ENCODE assay signal across 16 cellular contexts in genomic region chr12:102659200-102659911, GRCh38.
A peak's percentile ranks its signal among the peaks of the same experiment; 100 is the strongest.
DNase-seq lines count a peak whose midpoint lies in the region; ATAC-seq, FAIRE-seq and TF ChIP-seq lines count a peak whose summit lies in the region.
"Had no signal": no experiment of that assay in that cellular context is flagged by ENCODE, and none has a peak within 500 bp of the region (broad histone marks: within the 10 kb centered on the region; RNA-seq: fewer than 3 reads in every experiment).

No MANE protein-coding gene starts in this region.

- no peak overlapping the region for H3K4ac ChIP-seq in H1 (replicated peaks; ENCODE audit: insufficient read length, low read depth, low read length)

- no peak overlapping the region for H2BK5ac ChIP-seq in H1 (ENCODE audit: low read depth, low read length)

- no peak overlapping the region for H4K91ac ChIP-seq in H1 (replicated peaks; ENCODE audit: insufficient read length, low read length)

- H3K4me3 ChIP-seq in SK-N-SH (ENCODE audit: low read depth in 2 of 2, low read length in 1 of 2) = no peak overlapping the region
- H3K4me3 ChIP-seq in H1 (ENCODE audit: extremely low read depth in 1 of 4, insufficient read depth in 2 of 4, low read depth in 3 of 4, low read length in 4 of 4) = no peak overlapping the region
- H3K4me3 ChIP-seq in MG63 = no peak overlapping the region
- H3K4me3 ChIP-seq in lower lobe of right lung = no peak overlapping the region
- H3K4me3 ChIP-seq: K562 had no signal

- no peak overlapping the region for H2BK20ac ChIP-seq in H1 (ENCODE audit: low read length)

- TF ChIP-seq POLR2A in H1 (IDR thresholded peaks at IDR 0.05; ENCODE audit: control extremely low read depth in 1 of 2, low read depth in 2 of 2, low read length in 2 of 2) = no peak

- no peak overlapping the region for H3K4me3 Mint-ChIP-seq in effector memory CD8-positive, alpha-beta T cell
- H3K4me3 Mint-ChIP-seq: activated CD8-positive, alpha-beta memory T cell treated with anti-CD3 and anti-CD28 coated beads, Interleukin-2, amount 10 ng/mL, durations not matched to agents 7 days and 5 days had no signal

- no peaks in the 10 kb centered on the region for H3K79me1 ChIP-seq in H1 (ENCODE audit: low read depth, low read length)

- H4K5ac ChIP-seq in H1 (ENCODE audit: insufficient read length, low read depth, low read length) = no peak overlapping the region

- H2BK12ac ChIP-seq in H1 (ENCODE audit: low read depth, low read length) = no peak overlapping the region

- POLR2A ChIA-PET in SK-N-SH (lab: Yijun Ruan, JAX) = no interaction called here
- POLR2A ChIA-PET in H1 (lab: Charles Lee; ENCODE audit: partially characterized antibody) = no interaction called here

- H3K23me2 ChIP-seq in H1 (ENCODE audit: low read depth, low read length) = no peaks in the 10 kb centered on the region

- H3F3A ChIP-seq in SK-N-SH (replicated peaks; ENCODE audit: insufficient read depth) = no peaks in the 10 kb centered on the region

- no peaks in the 10 kb centered on the region for H3K36me3 Mint-ChIP-seq in effector memory CD8-positive, alpha-beta T cell (ENCODE audit: insufficient read depth)
- H3K36me3 Mint-ChIP-seq: activated CD8-positive, alpha-beta memory T cell treated with anti-CD3 and anti-CD28 coated beads, Interleukin-2, amount 10 ng/mL, durations not matched to agents 7 days and 5 days had no signal

- H3K36me3 ChIP-seq in SK-N-SH (replicated peaks in 1 of 2; ENCODE audit: control insufficient read depth in 1 of 2, insufficient read depth in 2 of 2, low read length in 1 of 2) (no peaks in the 10 kb centered on the region), H1 (ENCODE audit: control insufficient read depth in 2 of 4, insufficient read depth in 4 of 4, low read length in 3 of 4) (no peaks in the 10 kb centered on the region), MG63 (no peaks in the 10 kb centered on the region), lower lobe of right lung (no peaks in the 10 kb centered on the region)

- no peaks in the 10 kb centered on the region for H3K9me2 ChIP-seq in SK-N-SH

- DNase-seq in SK-N-SH (no peak), MV-4-11 (lab: John Stamatoyannopoulos, UW) (peak; percentile 31), H1 (ENCODE audit: low read depth in 1 of 2, low spot score in 2 of 2) (no peak), MG63 (no peak), lower lobe of right lung (no peak)
- DNase-seq in effector memory CD8-positive, alpha-beta T cell = no peak
- DNase-seq: activated CD8-positive, alpha-beta memory T cell treated with anti-CD3 and anti-CD28 coated beads, Interleukin-2, amount 10 ng/mL, durations not matched to agents 7 days and 5 days; activated naive CD4-positive, alpha-beta T cell treated with anti-CD3 and anti-CD28 coated beads, Interleukin-2, amount 50 U/mL, for 16 hours; caudate nucleus; NCI-H2227 treated with DMSO at 0.1 percent for 48 hours had no signal

- H3K4me2 ChIP-seq in SK-N-SH = no peak overlapping the region
- H3K4me2 ChIP-seq in H1 (ENCODE audit: insufficient read depth in 1 of 2, low read depth in 2 of 2, low read length in 2 of 2) = no peak overlapping the region

- H2AFZ ChIP-seq in SK-N-SH (ENCODE audit: low read depth) = no peak overlapping the region
- no peak overlapping the region for H2AFZ ChIP-seq in H1 (ENCODE audit: low read length)
- H2AFZ ChIP-seq: parathyroid adenoma had no signal

- no peak overlapping the region for H3K18ac ChIP-seq in H1 (ENCODE audit: extremely low read depth, low read length)

- no peak overlapping the region for H3K23ac ChIP-seq in H1 (ENCODE audit: insufficient read length)

- TF ChIP-seq CTCF in SK-N-SH (IDR thresholded peaks at IDR 0.05) (peak; percentile 38; the same call in 1 of the 2 replicates), H1 (IDR thresholded peaks at IDR 0.05; ENCODE audit: control extremely low read depth in 1 of 3, insufficient read depth in 1 of 3, low read depth in 1 of 3, low read length in 3 of 3) (peak in 2 of 3 experiments; percentile 19 to 47; a peak in 2 of 4 replicates), lower lobe of right lung (IDR thresholded peaks at IDR 0.05) (no peak)

- H4K8ac ChIP-seq in H1 (ENCODE audit: extremely low read depth, insufficient read depth, low read length) = no peak overlapping the region

- H3K27me3 ChIP-seq in SK-N-SH (ENCODE audit: insufficient read depth) (no peaks in the 10 kb centered on the region), H1 (replicated peaks in 1 of 4; ENCODE audit: control insufficient read depth in 3 of 4, extremely low read depth in 1 of 4, insufficient read depth in 3 of 4, low read length in 3 of 4) (no peaks in the 10 kb centered on the region), MG63 (no peaks in the 10 kb centered on the region), lower lobe of right lung (ENCODE audit: low read depth) (no peaks in the 10 kb centered on the region)

- H3K4me1 ChIP-seq in SK-N-SH (ENCODE audit: control insufficient read depth in 1 of 2, insufficient read depth in 2 of 2, low read depth in 1 of 2, low read length in 1 of 2) (no peaks in the 10 kb centered on the region), H1 (replicated peaks in 1 of 4; ENCODE audit: control insufficient read depth in 3 of 4, insufficient read depth in 4 of 4, low read length in 3 of 4) (no peaks in the 10 kb centered on the region), lower lobe of right lung (no peaks in the 10 kb centered on the region)
- H3K4me1 ChIP-seq: parathyroid adenoma had no signal

- H3K27me3 Mint-ChIP-seq in effector memory CD8-positive, alpha-beta T cell = peaks cover 0 to 4% of the 10 kb centered on the region in 2 donors

- no peak overlapping the region for H3K27ac Mint-ChIP-seq in effector memory CD8-positive, alpha-beta T cell
- H3K27ac Mint-ChIP-seq: activated CD8-positive, alpha-beta memory T cell treated with anti-CD3 and anti-CD28 coated beads, Interleukin-2, amount 10 ng/mL, durations not matched to agents 7 days and 5 days had no signal

- H3K27ac ChIP-seq in SK-N-SH (ENCODE audit: low read depth in 2 of 2, low read length in 1 of 2) (no peak overlapping the region), H1 (ENCODE audit: low read depth, low read length) (no peak overlapping the region), lower lobe of right lung (no peak overlapping the region)
- H3K27ac ChIP-seq: parathyroid adenoma had no signal

- ATAC-seq in SK-N-SH treated with all-trans-retinoic acid at 6 μM for 48 hours (no peak), GM21619 (IDR thresholded peaks at IDR 0.05; ENCODE audit: unreplicated experiment) (no peak), lower lobe of right lung (no peak)
- no peak for ATAC-seq in effector memory CD8-positive, alpha-beta T cell (replicated peaks)
- ATAC-seq: activated CD8-positive, alpha-beta memory T cell treated with anti-CD3 and anti-CD28 coated beads, Interleukin-2, amount 10 ng/mL, durations not matched to agents 7 days and 5 days; K562 had no signal

- H4K20me1 ChIP-seq in SK-N-SH (ENCODE audit: insufficient read depth) = no peaks in the 10 kb centered on the region
- H4K20me1 ChIP-seq in H1 (replicated peaks in 1 of 2; ENCODE audit: control insufficient read depth in 1 of 2, insufficient read depth in 2 of 2, low read length in 2 of 2) = no peaks in the 10 kb centered on the region

- FAIRE-seq in H1 (lab: Jason Lieb, UNC) = no peak
- FAIRE-seq: GM18507, K562, TTC549 had no signal

- no peak overlapping the region for H3K56ac ChIP-seq in H1 (replicated peaks; ENCODE audit: insufficient read length, low read depth, low read length)

- H2AK5ac ChIP-seq in H1 (ENCODE audit: low read depth, low read length) = no peak overlapping the region

- CTCF ChIA-PET in SK-N-SH (lab: Yijun Ruan, JAX) (no interaction called here), H1 (lab: Charles Lee; ENCODE audit: partially characterized antibody) (interaction anchor here (0.8 to 2.9 kb wide), 7 partner anchors 8 to 957 kb away, joined by 3 to 14 read pairs (median 4); no protein-coding TSS in a partner anchor)

- H3K4me1 Mint-ChIP-seq in effector memory CD8-positive, alpha-beta T cell (ENCODE audit: low read depth in 2 of 2) = no peaks in the 10 kb centered on the region
- H3K4me1 Mint-ChIP-seq: activated CD8-positive, alpha-beta memory T cell treated with anti-CD3 and anti-CD28 coated beads, Interleukin-2, amount 10 ng/mL, durations not matched to agents 7 days and 5 days had no signal

- H3K79me2 ChIP-seq in SK-N-SH (ENCODE audit: insufficient read depth) (no peaks in the 10 kb centered on the region), H1 (ENCODE audit: control insufficient read depth in 1 of 2, insufficient read depth in 2 of 2, low read length in 2 of 2) (no peaks in the 10 kb centered on the region)
- H3K79me2 ChIP-seq: parathyroid adenoma had no signal

- peaks cover 2 to 9% of the 10 kb centered on the region in 2 donors for H3K9me3 Mint-ChIP-seq in effector memory CD8-positive, alpha-beta T cell

- H3K9ac ChIP-seq in SK-N-SH (no peak overlapping the region), H1 (replicated peaks in 1 of 4; ENCODE audit: extremely low read depth in 1 of 4, low read depth in 3 of 4, low read length in 3 of 4) (no peak overlapping the region)
- H3K9ac ChIP-seq: parathyroid adenoma had no signal

- H3K14ac ChIP-seq in H1 (ENCODE audit: insufficient read length) = no peak overlapping the region

- intact Hi-C loops in lower lobe of right lung (cut with DNase I) = no loop called here

- 22% methylated on average over 4 of the region's 4 CpGs for WGBS in SK-N-SH (ENCODE audit: low lambda C conversion rate)
- WGBS in H1 (ENCODE audit: extremely low coverage in 1 of 2, insufficient coverage in 1 of 2, insufficient read length in 1 of 2, insufficient replicate concordance in 2 of 2, low coverage in 1 of 2, low lambda C conversion rate in 2 of 2, missing lambda C conversion rate in 1 of 2), 2 experiments = 93% methylated on average over 4 of the region's 4 CpGs; no CpG with 5 or more reads in 1 of the 2 experiments

- H2BK15ac ChIP-seq in H1 (ENCODE audit: low read length) = no peak overlapping the region

- peak; percentile 11; the same call in 1 of the 2 replicates for TF ChIP-seq RAD21 in SK-N-SH (IDR thresholded peaks at IDR 0.05; ENCODE audit: low read length)
- peak; percentile 35 to 51 for TF ChIP-seq RAD21 in H1 (IDR thresholded peaks at IDR 0.05 in 1 of 2, conservative IDR thresholded peaks at IDR 0.05 in 1 of 2; ENCODE audit: low read depth in 2 of 2, low read length in 2 of 2)

- H3K9me3 ChIP-seq in SK-N-SH (no peaks in the 10 kb centered on the region; the same call in 1 of the 2 replicates), H1 (ENCODE audit: insufficient read depth in 2 of 2, low read depth in 1 of 2, low read length in 1 of 2) (peaks cover 11 to 20% of the 10 kb centered on the region in 2 experiments), MG63 (no peaks in the 10 kb centered on the region), lower lobe of right lung (no peaks in the 10 kb centered on the region)

- no peak overlapping the region for H2BK120ac ChIP-seq in H1 (replicated peaks; ENCODE audit: low read depth, low read length)

- TF ChIP-seq EP300 in SK-N-SH (IDR thresholded peaks at IDR 0.05; ENCODE audit: borderline replicate concordance in 1 of 2, low read depth in 1 of 2, low read length in 1 of 2) = no peak
- no peak for TF ChIP-seq EP300 in H1 (IDR thresholded peaks at IDR 0.05; ENCODE audit: borderline replicate concordance in 1 of 2, low read depth in 2 of 2, low read length in 2 of 2)

TF ChIP-seq in SK-N-SH, 30 proteins besides CTCF, POLR2A, EP300 and RAD21 (continues in another document):
- TF ChIP-seq POLR2AphosphoS5 (IDR thresholded peaks at IDR 0.05; ENCODE audit: low read depth, low read length) = no peak

TF ChIP-seq in H1, 55 proteins besides CTCF, POLR2A, EP300 and RAD21 (continues in another document):
- no peak for TF ChIP-seq BCL11A (IDR thresholded peaks at IDR 0.05; ENCODE audit: low read depth in 2 of 2, low read length in 2 of 2)

Comparison
In these comparisons a context has a peak if more than half of its experiments do, and no peak if none do; other contexts are left out.
1. Of the 17 proteins assayed by ChIP-seq in both H1 and SK-N-SH: peak only in H1: none; only in SK-N-SH: none; in both: CTCF and RAD21; in neither: 15.